ENCODE assay signal across 9 cellular contexts in genomic region chr1:90707363-90707710, GRCh38. TPM values are rescaled to one million over a fixed set of nuclear protein-coding genes. Genes with fewer than 3 reads are reported as not detected.
DNase-seq lines count a peak whose midpoint lies in the region; ATAC-seq and TF ChIP-seq lines count a peak whose summit lies in the region.
"Had no signal": no experiment of that assay in that cellular context is flagged by ENCODE, and none has a peak within 500 bp of the region (broad histone marks: within the 10 kb centered on the region; RNA-seq: fewer than 3 reads in every experiment).

No MANE protein-coding gene starts in this region.

- no peak overlapping the region for H3K27ac ChIP-seq in IMR-90 (ENCODE audit: insufficient read depth, low read length)
- H3K27ac ChIP-seq in mammary epithelial cell (ENCODE audit: insufficient read depth, low read depth, low read length), result no peak overlapping the region
- no peak overlapping the region for H3K27ac ChIP-seq in mesendoderm (ENCODE audit: low read depth, low read length)
- H3K27ac ChIP-seq in OCI-LY7 (ENCODE audit: low read depth, low read length, poor library complexity, severe bottlenecking), result no peak overlapping the region

- H3K36me3 ChIP-seq in IMR-90 (ENCODE audit: control insufficient read depth, insufficient read depth, low read length), result no peaks in the 10 kb centered on the region
- no peaks in the 10 kb centered on the region for H3K36me3 ChIP-seq in mammary epithelial cell (ENCODE audit: insufficient read depth, low read length)
- no peaks in the 10 kb centered on the region for H3K36me3 ChIP-seq in mesendoderm (ENCODE audit: control insufficient read depth, insufficient read depth, low read length)
- H3K36me3 ChIP-seq in OCI-LY7 (ENCODE audit: insufficient read depth, low read length), result no peaks in the 10 kb centered on the region

- H3K4ac ChIP-seq in IMR-90 (ENCODE audit: low read depth, low read length) (no peak overlapping the region), mesendoderm (ENCODE audit: low read depth, low read length) (no peak overlapping the region)

- no peak overlapping the region for H2AK5ac ChIP-seq in IMR-90 (ENCODE audit: low read depth, low read length)
- H2AK5ac ChIP-seq in mesendoderm (ENCODE audit: low read length), result no peak overlapping the region

- H3K9ac ChIP-seq in IMR-90 (ENCODE audit: low read depth, low read length), result no peak overlapping the region
- no peak overlapping the region for H3K9ac ChIP-seq in mammary epithelial cell (ENCODE audit: insufficient read depth, low read length)
- H3K9ac ChIP-seq in mesendoderm (ENCODE audit: low read length), result no peak overlapping the region

- in situ Hi-C loops in IMR-90 (cut with MboI; ENCODE audit: low sequenced_read_pairs) (no loop called here), mammary epithelial cell (cut with MboI; ENCODE audit: low sequenced_read_pairs in 2 of 2) (loop anchor here in 1 of 2 donors (25.0 kb wide), 1 partner anchor 595 kb away; no protein-coding TSS in a partner anchor)

- H3K9me3 ChIP-seq in IMR-90 (ENCODE audit: control insufficient read depth, insufficient read depth, low read length) (no peaks in the 10 kb centered on the region), mammary epithelial cell (replicated peaks; ENCODE audit: insufficient read depth, low read length) (no peaks in the 10 kb centered on the region), OCI-LY7 (ENCODE audit: low read length) (no peaks in the 10 kb centered on the region)

- H2BK120ac ChIP-seq in IMR-90 (ENCODE audit: low read depth, low read length) (no peak overlapping the region), mesendoderm (ENCODE audit: low read depth, low read length) (no peak overlapping the region)

- H3K23ac ChIP-seq in IMR-90 (ENCODE audit: low read depth, low read length), result no peak overlapping the region
- no peak overlapping the region for H3K23ac ChIP-seq in mesendoderm (ENCODE audit: low read length)

- POLR2A ChIA-PET in IMR-90 (lab: Charles Lee; ENCODE audit: unreplicated experiment) (no interaction called here), OCI-LY7 (lab: Charles Lee) (interaction anchor here (0.6 kb wide), 2 partner anchors 769 to 1241 kb away, joined by 3 read pairs; no protein-coding TSS in a partner anchor)

- no peaks in the 10 kb centered on the region for H3K9me1 ChIP-seq in IMR-90 (ENCODE audit: insufficient read depth, low read length)

- H3K18ac ChIP-seq in IMR-90 (ENCODE audit: low read depth, low read length) (no peak overlapping the region), mesendoderm (ENCODE audit: low read length) (no peak overlapping the region)

- H4K8ac ChIP-seq in IMR-90 (ENCODE audit: low read depth in 2 of 2, low read length in 2 of 2) (no peak overlapping the region), mesendoderm (ENCODE audit: low read depth, low read length) (no peak overlapping the region)

- no peak for TF ChIP-seq POLR2A in IMR-90 (IDR thresholded peaks at IDR 0.05; ENCODE audit: low read depth, low read length)

- TF ChIP-seq RAD21 in IMR-90 (IDR thresholded peaks at IDR 0.05; ENCODE audit: low read length), result no peak

- H2BK15ac ChIP-seq in IMR-90 (ENCODE audit: low read depth, low read length), result no peak overlapping the region
- H2BK15ac ChIP-seq in mesendoderm (replicated peaks; ENCODE audit: low read depth), result no peak overlapping the region

- ATAC-seq in IMR-90 (ENCODE audit: low read depth) (peak; percentile 49), HG03139 (IDR thresholded peaks at IDR 0.05; ENCODE audit: unreplicated experiment) (no peak)

- no peak overlapping the region for H4K91ac ChIP-seq in IMR-90 (ENCODE audit: insufficient read depth, low read depth, low read length)

- TF ChIP-seq CTCF in IMR-90 (conservative IDR thresholded peaks at IDR 0.05; ENCODE audit: low read depth, low read length), result no peak
- no peak for TF ChIP-seq CTCF in mammary epithelial cell (conservative IDR thresholded peaks at IDR 0.05 in 1 of 2, IDR thresholded peaks at IDR 0.05 in 1 of 2; ENCODE audit: extremely low read depth in 1 of 2, insufficient read depth in 1 of 2, low read depth in 1 of 2, low read length in 2 of 2)
- no peak for TF ChIP-seq CTCF in OCI-LY7 (conservative IDR thresholded peaks at IDR 0.05; ENCODE audit: low read length)

- intact Hi-C loops in IMR-90 (cut with micrococcal nuclease) (no loop called here), mammary epithelial cell (cut with micrococcal nuclease) (no loop called here), OCI-LY7 (cut with micrococcal nuclease; ENCODE audit: unreplicated experiment) (no loop called here)

- CTCF ChIA-PET in IMR-90 (lab: Yijun Ruan, JAX), result no interaction called here
- CTCF ChIA-PET in mammary epithelial cell (lab: Charles Lee; ENCODE audit: low non-redundant PET), result no interaction called here
- CTCF ChIA-PET in OCI-LY7 (lab: Charles Lee; ENCODE audit: unreplicated experiment), result no interaction called here

- H2BK5ac ChIP-seq in IMR-90 (ENCODE audit: low read depth, low read length, poor library complexity, severe bottlenecking), result no peak overlapping the region
- H2BK5ac ChIP-seq in mesendoderm (ENCODE audit: low read length), result no peak overlapping the region

- DNase-seq in AG08396 (ENCODE audit: low spot score) (peak; percentile 60), IMR-90 (peak; percentile 15), mammary epithelial cell (peak; percentile 59), mesendoderm (peak; percentile 94), OCI-LY7 (ENCODE audit: low spot score) (no peak), DMS79 treated with DMSO at 0.1 percent for 48 hours (lab: John Stamatoyannopoulos, UW) (no peak), NK-92 (lab: John Stamatoyannopoulos, UW; ENCODE audit: unreplicated experiment) (no peak)

- H3K79me1 ChIP-seq in IMR-90 (ENCODE audit: low read depth in 1 of 2, low read length in 2 of 2) (no peaks in the 10 kb centered on the region), mesendoderm (ENCODE audit: low read length) (no peaks in the 10 kb centered on the region)

- H4K5ac ChIP-seq in IMR-90 (ENCODE audit: low read depth, low read length) (no peak overlapping the region), mesendoderm (ENCODE audit: low read length) (no peak overlapping the region)

- H3K4me2 ChIP-seq in IMR-90 (ENCODE audit: low read depth, low read length) (0 out of 2 replicates have a peak overlapping the region, but pooled peaks have one; percentile 54), mammary epithelial cell (ENCODE audit: insufficient read depth, low read depth, low read length) (peak overlapping the region; percentile 72), mesendoderm (ENCODE audit: low read length) (peak overlapping the region; percentile 76), OCI-LY7 (ENCODE audit: low read length) (no peak overlapping the region)

- H3K9me2 ChIP-seq in OCI-LY7 (ENCODE audit: insufficient read depth, low read length), result no peaks in the 10 kb centered on the region

- no TSS peak for BruUV-seq in IMR-90 (replicated peaks; lab: Mats Ljungman, UMichigan)
- no TSS peak for BruUV-seq in mammary epithelial cell (replicated peaks; lab: Mats Ljungman, UMichigan)
- no TSS peak for BruUV-seq in OCI-LY7 (replicated peaks; lab: Mats Ljungman, UMichigan)

- H3K4me3 ChIP-seq in IMR-90 (ENCODE audit: insufficient read depth, low read depth, low read length) (no peak overlapping the region), mammary epithelial cell (replicated peaks in 1 of 3; ENCODE audit: insufficient read depth in 1 of 3, low read depth in 2 of 3, low read length in 3 of 3) (peak overlapping the region in 1 of 3 experiments; percentile 31), mesendoderm (ENCODE audit: low read length) (no peak overlapping the region), OCI-LY7 (ENCODE audit: low read depth, low read length, poor library complexity, severe bottlenecking) (no peak overlapping the region)

- H3K79me2 ChIP-seq in mammary epithelial cell (ENCODE audit: insufficient read depth, low read length), result no peaks in the 10 kb centered on the region
- H3K79me2 ChIP-seq in mesendoderm (ENCODE audit: control insufficient read depth, insufficient read depth, low read length), result no peaks in the 10 kb centered on the region
- H3K79me2 ChIP-seq in OCI-LY7 (ENCODE audit: insufficient read depth, low read depth, low read length), result no peaks in the 10 kb centered on the region

- H3K14ac ChIP-seq in IMR-90 (replicated peaks; ENCODE audit: low read depth, low read length), result no peak overlapping the region

- no CpG with 5 or more reads among the region's 21 CpGs for WGBS in IMR-90 (ENCODE audit: extremely low coverage in 2 of 2, insufficient read length in 1 of 2), 2 experiments
- 0% methylated on average over 11 of the region's 21 CpGs for WGBS in mammary epithelial cell (ENCODE audit: low coverage, missing lambda C conversion rate)
- WGBS in mesendoderm (ENCODE audit: extremely low coverage, insufficient coverage, low lambda C conversion rate), result no CpG with 5 or more reads among the region's 21 CpGs

- H4K20me1 ChIP-seq in IMR-90 (ENCODE audit: insufficient read depth, low read length), result no peaks in the 10 kb centered on the region
- H4K20me1 ChIP-seq in mammary epithelial cell (ENCODE audit: insufficient read depth, low read length), result no peaks in the 10 kb centered on the region
- H4K20me1 ChIP-seq in OCI-LY7 (ENCODE audit: insufficient read depth, low read length), result no peaks in the 10 kb centered on the region

- H2AK9ac ChIP-seq in IMR-90 (replicated peaks; ENCODE audit: low read depth, low read length, poor library complexity), result no peak overlapping the region

- dilution Hi-C loops in IMR-90 (cut with HindIII; ENCODE audit: low sequenced_read_pairs, unreplicated experiment), result no loop called here
- dilution Hi-C loops in mammary epithelial cell (cut with HindIII; ENCODE audit: low sequenced_read_pairs), result no loop called here

- H3K56ac ChIP-seq in IMR-90 (ENCODE audit: extremely low read depth, insufficient read depth, low read length) (no peak overlapping the region), mesendoderm (ENCODE audit: low read length) (no peak overlapping the region)

- H2AFZ ChIP-seq in IMR-90 (replicated peaks; ENCODE audit: low read length, poor library complexity) (no peak overlapping the region), mammary epithelial cell (ENCODE audit: low read depth, low read length) (no peak overlapping the region), OCI-LY7 (ENCODE audit: low read length) (no peak overlapping the region)

- H3K27me3 ChIP-seq in IMR-90 (ENCODE audit: control insufficient read depth, insufficient read depth, low read length) (peaks cover 62% of the 10 kb centered on the region), mammary epithelial cell (ENCODE audit: insufficient read depth, low read length) (peaks cover 72% of the 10 kb centered on the region), mesendoderm (ENCODE audit: insufficient read depth, low read length, poor library complexity) (peaks cover 65% of the 10 kb centered on the region)

- H3K4me1 ChIP-seq in IMR-90 (ENCODE audit: control insufficient read depth, insufficient read depth, low read length), result no peaks in the 10 kb centered on the region
- H3K4me1 ChIP-seq in mammary epithelial cell (ENCODE audit: insufficient read depth, low read length), result peaks cover 5% of the 10 kb centered on the region
- no peaks in the 10 kb centered on the region for H3K4me1 ChIP-seq in mesendoderm (ENCODE audit: control insufficient read depth, low read depth, low read length)
- H3K4me1 ChIP-seq in OCI-LY7 (ENCODE audit: insufficient read depth, low read length, poor library complexity, severe bottlenecking), result no peaks in the 10 kb centered on the region

- H2BK20ac ChIP-seq in IMR-90 (ENCODE audit: low read depth, low read length), result no peak overlapping the region

RNA-seq across cellular contexts. Expression of gene BARHL2, which starts 9.8 kb away (rescaled TPM):
- total RNA-seq in IMR-90 (2012; rRNA removed) (not detected in 2 replicates), mammary epithelial cell (not detected), OCI-LY7 (2022) (not detected in 2 replicates)
- polyA plus RNA-seq in IMR-90 (2012; rRNA removed) (not detected in 2 replicates), mammary epithelial cell (not detected)
- polyA plus RNA-seq in IMR-90 (2012; cell fraction: cytosol; rRNA removed), result not detected in 2 replicates
- not detected in 2 replicates for polyA plus RNA-seq in IMR-90 (2012; cell fraction: nucleus; rRNA removed; ENCODE audit: low replicate concordance)
- polyA minus RNA-seq in mammary epithelial cell, result not detected
- polyA plus RNA-seq in mesendoderm (2013, experiment 1 of 2), result 0.01 TPM
- 0.06 TPM for polyA plus RNA-seq in mesendoderm (2013, experiment 2 of 2)
- not detected in 2 replicates for total RNA-seq in OCI-LY7 (2014; rRNA removed; shearing (Covaris generic))
- total RNA-seq: fibroblast of lung had no signal
- polyA plus RNA-seq: fibroblast of lung had no signal

Comparison
In these comparisons a context has a peak if more than half of its experiments do, and no peak if none do; other contexts are left out.
1. DNase-seq: peak in AG08396 (single experiment), IMR-90 (single experiment), mammary epithelial cell (single experiment) and mesendoderm (single experiment); none in OCI-LY7 (single experiment), DMS79 treated with DMSO at 0.1 percent for 48 hours (single experiment) and NK-92 (single experiment).